1 cellular context compared by ENCODE assay signal in genomic region chr10:132425029-132425758, GRCh38.
TF ChIP-seq lines count a peak whose summit lies in the region.

No MANE protein-coding gene starts in this region.

TF ChIP-seq in H1, 55 proteins besides CTCF, POLR2A, EP300 and RAD21:
- TF ChIP-seq, protein P1, sequence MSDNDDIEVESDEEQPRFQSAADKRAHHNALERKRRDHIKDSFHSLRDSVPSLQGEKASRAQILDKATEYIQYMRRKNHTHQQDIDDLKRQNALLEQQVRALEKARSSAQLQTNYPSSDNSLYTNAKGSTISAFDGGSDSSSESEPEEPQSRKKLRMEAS (IDR thresholded peaks at IDR 0.05), result peak; percentile 32
- no peak for TF ChIP-seq RNF2 (IDR thresholded peaks at IDR 0.05; ENCODE audit: borderline replicate concordance, low read depth, low read length, missing control alignments, poor library complexity, severe bottlenecking)
TF ChIP-seq in H1: peak in this region for 1.
